Comparison of ENCODE assay signal across 16 cellular contexts in genomic region chr16:65116216-65116615, GRCh38. TPM values are rescaled to one million over a fixed set of nuclear protein-coding genes. Genes with fewer than 3 reads are reported as not detected.
DNase-seq lines count a peak whose midpoint lies in the region; TF ChIP-seq lines count a peak whose summit lies in the region.
"Had no signal": no experiment of that assay in that cellular context is flagged by ENCODE, and none has a peak within 500 bp of the region (broad histone marks: within the 10 kb centered on the region; RNA-seq: fewer than 3 reads in every experiment).

No MANE protein-coding gene starts in this region.

- TF ChIP-seq CTCF in dorsolateral prefrontal cortex (IDR thresholded peaks at IDR 0.05 in 54 of 56, conservative IDR thresholded peaks at IDR 0.05 in 2 of 56; ENCODE audit: low read depth in 1 of 56, partially characterized antibody in 56 of 56), result no peak
- TF ChIP-seq CTCF in mesothelial cell of epicardium (IDR thresholded peaks at IDR 0.05; ENCODE audit: unreplicated experiment), result no peak
- no peak for TF ChIP-seq CTCF in CD14-positive monocyte (IDR thresholded peaks at IDR 0.05)
- no peak for TF ChIP-seq CTCF in Caco-2 (IDR thresholded peaks at IDR 0.05; ENCODE audit: insufficient read depth in 1 of 2, low read depth in 1 of 2, low read length in 1 of 2, severe bottlenecking in 1 of 2, unreplicated experiment in 1 of 2)

- no peak overlapping the region for H3K27ac Mint-ChIP-seq in mesothelial cell of epicardium
- H3K27ac Mint-ChIP-seq in CD14-positive monocyte, result no peak overlapping the region
- H3K27ac Mint-ChIP-seq in Caco-2 (ENCODE audit: unreplicated experiment), result no peak overlapping the region
- H3K27ac Mint-ChIP-seq: H9 had no signal

- no peak overlapping the region for H3K9ac ChIP-seq in SK-N-MC (ENCODE audit: insufficient read length)
- H3K9ac ChIP-seq: BLaER1 had no signal

- peaks cover 24% of the 10 kb centered on the region for H3K27me3 Mint-ChIP-seq in mesothelial cell of epicardium (ENCODE audit: low read depth)
- peaks cover 21 to 32% (median 30%) of the 10 kb centered on the region in 3 donors for H3K27me3 Mint-ChIP-seq in CD14-positive monocyte (ENCODE audit: low read depth in 3 of 3)
- H3K27me3 Mint-ChIP-seq in Caco-2 (ENCODE audit: insufficient read depth, unreplicated experiment), result peaks cover 22% of the 10 kb centered on the region

- peak overlapping the region; percentile 85 for H3K4me3 ChIP-seq in SK-N-MC
- H3K4me3 ChIP-seq in dorsolateral prefrontal cortex, result peak overlapping the region in 26 of 59 donors; percentile 13 to 83 (median 52)
- no peak overlapping the region for H3K4me3 ChIP-seq in Caco-2 (ENCODE audit: low read depth, low read length)
- H3K4me3 ChIP-seq: BLaER1 had no signal

- DNase-seq in SK-N-MC (ENCODE audit: low read depth, low spot score), result no peak
- DNase-seq in dorsolateral prefrontal cortex, result no peak
- no peak for DNase-seq in mesothelial cell of epicardium (ENCODE audit: low spot score in 2 of 2, unreplicated experiment in 2 of 2)
- no peak for DNase-seq in stimulated activated CD4-positive, alpha-beta T cell treated with anti-CD3 and anti-CD28 coated beads, Interleukin-15, amount 100 ng/mL, for 24 hours
- DNase-seq in CD14-positive monocyte (ENCODE audit: low spot score), result no peak
- DNase-seq in HuH-7.5 (ENCODE audit: low spot score), result no peak
- DNase-seq in Caco-2, result no peak
- DNase-seq: DMS153, EL, H9, Karpas-422, NCI-H187 treated with DMSO at 0.1 percent for 48 hours, NCI-H446, NCI-H774 had no signal

- H3K9me3 Mint-ChIP-seq in mesothelial cell of epicardium (no peaks in the 10 kb centered on the region), CD14-positive monocyte (no peaks in the 10 kb centered on the region), Caco-2 (ENCODE audit: unreplicated experiment) (no peaks in the 10 kb centered on the region)
- H3K9me3 Mint-ChIP-seq: H9 had no signal

- H3K36me3 Mint-ChIP-seq in mesothelial cell of epicardium (no peaks in the 10 kb centered on the region), CD14-positive monocyte (no peaks in the 10 kb centered on the region), Caco-2 (ENCODE audit: insufficient read depth, unreplicated experiment) (no peaks in the 10 kb centered on the region)

- H3K27ac ChIP-seq in SK-N-MC (no peak overlapping the region), dorsolateral prefrontal cortex (peak overlapping the region in 36 of 59 donors; percentile 5 to 93 (median 79))
- H3K27ac ChIP-seq: BLaER1 had no signal

- intact Hi-C loops in dorsolateral prefrontal cortex (cut with DNase I) (loop anchor here (5.0 to 10.0 kb wide), 4 partner anchors 59 to 1651 kb away; no protein-coding TSS in a partner anchor), CD14-positive monocyte (cut with micrococcal nuclease) (no loop called here), Caco-2 (cut with micrococcal nuclease; ENCODE audit: unreplicated experiment) (no loop called here)

- H3K36me3 ChIP-seq in SK-N-MC (ENCODE audit: insufficient read depth, low read length), result peaks cover 88% of the 10 kb centered on the region
- H3K36me3 ChIP-seq in Caco-2 (ENCODE audit: control insufficient read depth, insufficient read depth, low read length), result no peaks in the 10 kb centered on the region
- H3K36me3 ChIP-seq: BLaER1 had no signal

- H3K9me3 ChIP-seq in SK-N-MC (ENCODE audit: low read depth, low read length), result no peaks in the 10 kb centered on the region
- H3K9me3 ChIP-seq in Caco-2, result no peaks in the 10 kb centered on the region

- H3K4me1 Mint-ChIP-seq in mesothelial cell of epicardium (peaks cover 38% of the 10 kb centered on the region), CD14-positive monocyte (no peaks in the 10 kb centered on the region), Caco-2 (ENCODE audit: low read depth, unreplicated experiment) (no peaks in the 10 kb centered on the region)

- no peaks in the 10 kb centered on the region for H3K27me3 ChIP-seq in dorsolateral prefrontal cortex
- H3K27me3 ChIP-seq in Caco-2 (replicated peaks; ENCODE audit: control insufficient read depth, insufficient read depth, low read length), result no peaks in the 10 kb centered on the region; the same call in 1 of the 2 replicates

- CTCF ChIA-PET in Caco-2 (lab: Charles Lee), result no interaction called here

- POLR2A ChIA-PET in Caco-2 (lab: Charles Lee), result no interaction called here

- peaks cover 5% of the 10 kb centered on the region; the same call in 1 of the 2 replicates for H3K4me1 ChIP-seq in Caco-2

- H3K4me3 Mint-ChIP-seq in mesothelial cell of epicardium, result peak overlapping the region; percentile 30
- no peak overlapping the region for H3K4me3 Mint-ChIP-seq in CD14-positive monocyte
- H3K4me3 Mint-ChIP-seq in Caco-2 (ENCODE audit: unreplicated experiment), result no peak overlapping the region
- H3K4me3 Mint-ChIP-seq: H9 had no signal

- BruUV-seq in Caco-2 (replicated peaks; lab: Mats Ljungman, UMichigan), result no TSS peak

RNA-seq across cellular contexts. Expression of gene CDH11, which starts 5.6 kb away (rescaled TPM):
- total RNA-seq in dorsolateral prefrontal cortex (10 to 100 TPM; 45.2 to 85.9 (median 65.3) TPM), mesothelial cell of epicardium (333 to 376 TPM (median 359 TPM) in 3 replicates), Caco-2 (2022) (0.37 TPM in 1 of 2 replicates, not detected in the other)
- polyA plus RNA-seq in CD14-positive monocyte, result not detected
- total RNA-seq: HepG2 had no signal
- polyA plus RNA-seq: HepG2 had no signal

Comparison
In these comparisons a context has a peak if more than half of its experiments do, and no peak if none do; other contexts are left out.
1. RNA of gene CDH11, which starts 5.6 kb away (total RNA-seq): 333 to 376 TPM in mesothelial cell of epicardium and 45.2 to 85.9 TPM in dorsolateral prefrontal cortex; 0.37 TPM in Caco-2; every median in the first group is over 10 times any median in the second.
2. intact Hi-C loops: an anchor here in dorsolateral prefrontal cortex (5.0 to 10.0 kb wide); none called in CD14-positive monocyte and Caco-2.